Comparison of ENCODE assay signal across 25 cellular contexts in the genomic region with DNA sequence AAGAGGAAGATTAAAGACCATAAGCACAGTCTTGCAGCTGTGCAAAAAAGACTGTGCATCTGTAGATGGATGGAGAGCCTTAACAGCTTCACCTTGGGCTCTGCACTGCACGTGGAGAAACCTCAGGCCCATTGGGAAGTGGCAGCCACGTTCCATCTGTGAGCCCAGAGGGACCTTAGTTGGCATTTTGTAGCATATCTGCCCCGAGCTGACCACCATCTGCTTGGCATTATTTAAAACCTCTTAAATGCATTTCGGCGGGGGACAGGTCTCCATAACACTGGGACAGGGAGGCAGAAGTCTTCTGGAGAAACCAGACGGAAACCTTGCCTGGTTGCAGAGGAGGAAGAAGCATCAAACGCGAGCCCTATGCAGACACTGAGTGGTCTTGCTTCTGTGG.
DNase-seq lines count a peak whose midpoint lies in the region; ATAC-seq and TF ChIP-seq lines count a peak whose summit lies in the region.
"Had no signal": no experiment of that assay in that cellular context is flagged by ENCODE, and none has a peak within 500 bp of the region (broad histone marks: within the 10 kb centered on the region; RNA-seq: fewer than 3 reads in every experiment).

No MANE protein-coding gene starts in this region.

- no peaks in the 10 kb centered on the region for H4K20me1 ChIP-seq in DOHH2 (ENCODE audit: control insufficient read depth, insufficient read depth, low read depth, low read length)

- no peak for ATAC-seq in activated CD8-positive, alpha-beta T cell treated with anti-CD3 and anti-CD28 coated beads for 36 hours
- no peak for ATAC-seq in activated CD8-positive, alpha-beta T cell treated with anti-CD3 and anti-CD28 coated beads, Interleukin-2, amount 10 ng/mL, durations not matched to agents 7 days and 5 days
- no peak for ATAC-seq in activated naive CD8-positive, alpha-beta T cell treated with anti-CD3 and anti-CD28 coated beads, Interleukin-2, amount 10 ng/mL, durations not matched to agents 7 days and 5 days (ENCODE audit: low read depth)
- ATAC-seq: WTC11 had no signal

- no peak for DNase-seq in activated CD8-positive, alpha-beta T cell treated with anti-CD3 and anti-CD28 coated beads for 36 hours
- no peak for DNase-seq in activated CD8-positive, alpha-beta T cell treated with anti-CD3 and anti-CD28 coated beads, Interleukin-2, amount 10 ng/mL, durations not matched to agents 7 days and 5 days
- DNase-seq in activated naive CD8-positive, alpha-beta T cell treated with anti-CD3 and anti-CD28 coated beads, Interleukin-2, amount 10 ng/mL, durations not matched to agents 7 days and 5 days = no peak
- DNase-seq in posterior vena cava (ENCODE audit: low spot score) (peak; percentile 50), NCI-H1092 treated with DMSO at 0.1 percent for 48 hours (lab: John Stamatoyannopoulos, UW) (no peak), AG08395 (ENCODE audit: low spot score) (no peak), Peyer's patch (no peak)
- DNase-seq: activated T-cell treated with anti-CD3 and anti-CD28 coated beads, Interleukin-2, amount 50 U/mL, for 4 hours; brain microvascular endothelial cell; effector memory CD4-positive, alpha-beta T cell; erythroblast; NCI-H1105 treated with DMSO at 0.1 percent for 48 hours; NCI-H2081 treated with DMSO at 0.1 percent for 48 hours; NCI-H345; NCI-H748 treated with DMSO at 0.1 percent for 48 hours; T1000; uterus had no signal

- H3K9me2 ChIP-seq in DOHH2 (replicated peaks; ENCODE audit: control insufficient read depth, low read length) = no peaks in the 10 kb centered on the region

- H3K4me1 Mint-ChIP-seq in activated CD8-positive, alpha-beta T cell treated with anti-CD3 and anti-CD28 coated beads for 36 hours (ENCODE audit: low read depth) = peaks cover 21% of the 10 kb centered on the region
- peaks cover 11% of the 10 kb centered on the region for H3K4me1 Mint-ChIP-seq in activated CD8-positive, alpha-beta T cell treated with anti-CD3 and anti-CD28 coated beads, Interleukin-2, amount 10 ng/mL, durations not matched to agents 7 days and 5 days (ENCODE audit: low read depth)
- peaks cover 12% of the 10 kb centered on the region for H3K4me1 Mint-ChIP-seq in activated naive CD8-positive, alpha-beta T cell treated with anti-CD3 and anti-CD28 coated beads, Interleukin-2, amount 10 ng/mL, durations not matched to agents 7 days and 5 days

- POLR2A ChIA-PET in activated CD8-positive, alpha-beta T cell treated with anti-CD3 and anti-CD28 coated beads for 36 hours (lab: Charles Lee) = interaction anchor here (0.7 kb wide), 1 partner anchor 116 kb away, joined by 3 read pairs; no protein-coding TSS in a partner anchor
- POLR2A ChIA-PET in activated CD8-positive, alpha-beta T cell treated with anti-CD3 and anti-CD28 coated beads, Interleukin-2, amount 10 ng/mL, durations not matched to agents 7 days and 5 days (lab: Charles Lee) = no interaction called here
- POLR2A ChIA-PET in activated naive CD8-positive, alpha-beta T cell treated with anti-CD3 and anti-CD28 coated beads, Interleukin-2, amount 10 ng/mL, durations not matched to agents 7 days and 5 days (lab: Charles Lee) = interaction anchor here (1.0 to 1.3 kb wide), 2 partner anchors 78 to 345 kb away, joined by 3 to 4 read pairs; a partner anchor contains a TSS

- peak overlapping the region; percentile 76 for H3K27ac Mint-ChIP-seq in activated CD8-positive, alpha-beta T cell treated with anti-CD3 and anti-CD28 coated beads for 36 hours
- no peak overlapping the region for H3K27ac Mint-ChIP-seq in activated CD8-positive, alpha-beta T cell treated with anti-CD3 and anti-CD28 coated beads, Interleukin-2, amount 10 ng/mL, durations not matched to agents 7 days and 5 days
- H3K27ac Mint-ChIP-seq in activated naive CD8-positive, alpha-beta T cell treated with anti-CD3 and anti-CD28 coated beads, Interleukin-2, amount 10 ng/mL, durations not matched to agents 7 days and 5 days = peak overlapping the region; percentile 14
- H3K27ac Mint-ChIP-seq: WTC11 had no signal

- TF ChIP-seq CTCF in activated CD8-positive, alpha-beta T cell treated with anti-CD3 and anti-CD28 coated beads for 36 hours (IDR thresholded peaks at IDR 0.05) = no peak
- TF ChIP-seq CTCF in DOHH2 (IDR thresholded peaks at IDR 0.05; ENCODE audit: low read depth, low read length, poor library complexity, severe bottlenecking) (no peak), Peyer's patch (IDR thresholded peaks at IDR 0.05) (no peak)

- TF ChIP-seq POLR2A in Peyer's patch (IDR thresholded peaks at IDR 0.05) = no peak

- no peak overlapping the region for H3K4me3 ChIP-seq in DOHH2 (ENCODE audit: low read length)
- H3K4me3 ChIP-seq in Peyer's patch = no peak overlapping the region
- H3K4me3 ChIP-seq: adrenal gland, HAP-1, SK-N-MC, skin epidermis, thoracic aorta, uterus had no signal

- H3K4me1 ChIP-seq in DOHH2 (ENCODE audit: control insufficient read depth, low read length) (peaks cover 17% of the 10 kb centered on the region), Peyer's patch (no peaks in the 10 kb centered on the region)
- H3K4me1 ChIP-seq: adrenal gland, HAP-1, uterus had no signal

- CTCF ChIA-PET in activated CD8-positive, alpha-beta T cell treated with anti-CD3 and anti-CD28 coated beads for 36 hours (lab: Charles Lee) = interaction anchor here (0.8 to 1.6 kb wide), 4 partner anchors 27 to 371 kb away, joined by 3 to 4 read pairs (median 4); no protein-coding TSS in a partner anchor
- CTCF ChIA-PET in activated CD8-positive, alpha-beta T cell treated with anti-CD3 and anti-CD28 coated beads, Interleukin-2, amount 10 ng/mL, durations not matched to agents 7 days and 5 days (lab: Charles Lee) = interaction anchor here (1.1 to 1.6 kb wide), 2 partner anchors 363 to 450 kb away, joined by 3 to 6 read pairs; no protein-coding TSS in a partner anchor

- no peaks in the 10 kb centered on the region for H3K79me2 ChIP-seq in DOHH2 (ENCODE audit: control insufficient read depth, low read length)

- H3K36me3 Mint-ChIP-seq in activated CD8-positive, alpha-beta T cell treated with anti-CD3 and anti-CD28 coated beads for 36 hours (ENCODE audit: low read depth) = no peaks in the 10 kb centered on the region
- no peaks in the 10 kb centered on the region for H3K36me3 Mint-ChIP-seq in activated CD8-positive, alpha-beta T cell treated with anti-CD3 and anti-CD28 coated beads, Interleukin-2, amount 10 ng/mL, durations not matched to agents 7 days and 5 days (ENCODE audit: low read depth)
- H3K36me3 Mint-ChIP-seq in activated naive CD8-positive, alpha-beta T cell treated with anti-CD3 and anti-CD28 coated beads, Interleukin-2, amount 10 ng/mL, durations not matched to agents 7 days and 5 days = no peaks in the 10 kb centered on the region
- H3K36me3 Mint-ChIP-seq: WTC11 had no signal

- H3K9me3 ChIP-seq in DOHH2 (ENCODE audit: control insufficient read depth, insufficient read depth, low read length) = no peaks in the 10 kb centered on the region
- no peaks in the 10 kb centered on the region for H3K9me3 ChIP-seq in Peyer's patch
- H3K9me3 ChIP-seq: adrenal gland, HAP-1, thoracic aorta, uterus had no signal

- intact Hi-C loops in activated CD8-positive, alpha-beta T cell treated with anti-CD3 and anti-CD28 coated beads for 36 hours (cut with micrococcal nuclease) = no loop called here
- intact Hi-C loops in posterior vena cava (cut with DNase I) = no loop called here

- H3F3A ChIP-seq in DOHH2 (ENCODE audit: control insufficient read depth, insufficient read depth) = no peaks in the 10 kb centered on the region

- H3K9me3 Mint-ChIP-seq in activated CD8-positive, alpha-beta T cell treated with anti-CD3 and anti-CD28 coated beads for 36 hours = no peaks in the 10 kb centered on the region
- no peaks in the 10 kb centered on the region for H3K9me3 Mint-ChIP-seq in activated CD8-positive, alpha-beta T cell treated with anti-CD3 and anti-CD28 coated beads, Interleukin-2, amount 10 ng/mL, durations not matched to agents 7 days and 5 days (ENCODE audit: insufficient read depth)
- H3K9me3 Mint-ChIP-seq in activated naive CD8-positive, alpha-beta T cell treated with anti-CD3 and anti-CD28 coated beads, Interleukin-2, amount 10 ng/mL, durations not matched to agents 7 days and 5 days = no peaks in the 10 kb centered on the region

- H3K4me2 ChIP-seq in DOHH2 (ENCODE audit: low read length) = peak overlapping the region; percentile 42

- peak overlapping the region; percentile 31 for H3K4me3 Mint-ChIP-seq in activated CD8-positive, alpha-beta T cell treated with anti-CD3 and anti-CD28 coated beads for 36 hours
- H3K4me3 Mint-ChIP-seq in activated CD8-positive, alpha-beta T cell treated with anti-CD3 and anti-CD28 coated beads, Interleukin-2, amount 10 ng/mL, durations not matched to agents 7 days and 5 days = no peak overlapping the region
- peak overlapping the region; percentile 20 for H3K4me3 Mint-ChIP-seq in activated naive CD8-positive, alpha-beta T cell treated with anti-CD3 and anti-CD28 coated beads, Interleukin-2, amount 10 ng/mL, durations not matched to agents 7 days and 5 days
- H3K4me3 Mint-ChIP-seq: activated T-cell treated with anti-CD3 and anti-CD28 coated beads, Interleukin-2, amount 50 U/mL, for 4 hours; WTC11 had no signal

- H3K36me3 ChIP-seq in DOHH2 (ENCODE audit: control insufficient read depth, low read length) (no peaks in the 10 kb centered on the region), Peyer's patch (no peaks in the 10 kb centered on the region)
- H3K36me3 ChIP-seq: adrenal gland, brain microvascular endothelial cell, HAP-1, thoracic aorta, uterus had no signal

- H3K27ac ChIP-seq in DOHH2 (ENCODE audit: low read depth, low read length) = no peak overlapping the region
- H3K27ac ChIP-seq in Peyer's patch = no peak overlapping the region
- H3K27ac ChIP-seq: brain microvascular endothelial cell, RWPE1, SK-N-MC, thoracic aorta, uterus had no signal

- no peaks in the 10 kb centered on the region for H3K27me3 ChIP-seq in DOHH2 (ENCODE audit: control insufficient read depth, low read length)
- H3K27me3 ChIP-seq in Peyer's patch = no peaks in the 10 kb centered on the region
- H3K27me3 ChIP-seq: adrenal gland, brain microvascular endothelial cell, uterus had no signal

- no peaks in the 10 kb centered on the region for H3K27me3 Mint-ChIP-seq in activated CD8-positive, alpha-beta T cell treated with anti-CD3 and anti-CD28 coated beads for 36 hours
- no peaks in the 10 kb centered on the region for H3K27me3 Mint-ChIP-seq in activated CD8-positive, alpha-beta T cell treated with anti-CD3 and anti-CD28 coated beads, Interleukin-2, amount 10 ng/mL, durations not matched to agents 7 days and 5 days (ENCODE audit: low read depth)
- no peaks in the 10 kb centered on the region for H3K27me3 Mint-ChIP-seq in activated naive CD8-positive, alpha-beta T cell treated with anti-CD3 and anti-CD28 coated beads, Interleukin-2, amount 10 ng/mL, durations not matched to agents 7 days and 5 days
